In the genomic region with DNA sequence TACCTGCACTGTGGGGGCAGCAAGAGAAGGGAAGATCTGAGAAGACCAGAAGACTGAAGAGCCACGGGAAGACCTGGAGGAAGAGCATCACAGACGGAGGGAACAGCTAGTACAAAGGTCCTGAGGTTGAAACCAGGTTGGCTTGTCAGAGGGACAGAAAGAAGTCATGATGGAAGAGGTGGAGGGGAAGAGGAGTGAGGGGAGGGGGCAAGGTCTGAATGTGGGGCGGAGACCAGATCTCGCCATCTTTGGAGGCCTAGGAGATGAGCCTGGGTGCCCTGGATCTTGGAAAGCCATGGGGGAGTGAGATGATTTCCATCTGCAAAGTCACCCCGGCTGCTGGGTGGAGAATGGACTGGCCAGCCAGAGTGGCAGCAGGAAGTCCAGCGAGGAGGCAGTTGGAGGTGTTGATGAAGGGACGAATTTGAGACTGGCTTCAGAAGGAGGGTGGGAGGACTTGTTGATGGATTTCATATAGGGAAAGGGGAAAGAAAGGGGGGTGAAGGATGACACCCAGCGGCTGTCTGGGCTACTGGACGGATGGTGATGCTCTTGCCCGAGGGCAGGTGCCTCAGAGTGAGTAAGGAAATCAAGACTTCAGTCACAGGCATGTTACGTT, we compare ENCODE assay signal across 9 cellular contexts. TPM values are rescaled to one million over a fixed set of nuclear protein-coding genes. Genes with fewer than 3 reads are reported as not detected.
DNase-seq lines count a peak whose midpoint lies in the region; ATAC-seq, FAIRE-seq and TF ChIP-seq lines count a peak whose summit lies in the region.
"Had no signal": no experiment of that assay in that cellular context is flagged by ENCODE, and none has a peak within 500 bp of the region (broad histone marks: within the 10 kb centered on the region; RNA-seq: fewer than 3 reads in every experiment).

No MANE protein-coding gene starts in this region.

- POLR2A ChIA-PET in CD8-positive, alpha-beta T cell (lab: Charles Lee) = interaction anchor here (0.9 to 7.8 kb wide), 4 partner anchors 9 to 18 kb away, joined by 3 to 108 read pairs (median 34); partner anchors contain the start of gene UBC
- POLR2A ChIA-PET in OCI-LY7 (lab: Charles Lee) (interaction anchor here (0.5 to 3.4 kb wide), 7 partner anchors 9 to 272 kb away, joined by 3 to 20 read pairs (median 5); partner anchors contain the start of gene UBC), H1 (lab: Charles Lee; ENCODE audit: partially characterized antibody) (interaction anchor here (1.1 to 3.8 kb wide), 5 partner anchors 9 to 19 kb away, joined by 3 to 34 read pairs (median 7); partner anchors contain the start of gene UBC)

- no peaks in the 10 kb centered on the region for H3K79me1 ChIP-seq in H1 (ENCODE audit: low read depth, low read length)

- peaks cover 19% of the 10 kb centered on the region for H3K4me1 Mint-ChIP-seq in CD8-positive, alpha-beta T cell (ENCODE audit: low read depth)
- peaks cover 4% of the 10 kb centered on the region for H3K4me1 Mint-ChIP-seq in progenitor cell of endocrine pancreas (ENCODE audit: low read depth)

- peak overlapping the region; percentile 52 for H3K27ac Mint-ChIP-seq in CD8-positive, alpha-beta T cell
- H3K27ac Mint-ChIP-seq in progenitor cell of endocrine pancreas = peak overlapping the region; percentile 83

- TF ChIP-seq POLR2A in H1 (IDR thresholded peaks at IDR 0.05; ENCODE audit: control extremely low read depth in 1 of 2, low read depth in 2 of 2, low read length in 2 of 2) = no peak

- no peak for TF ChIP-seq CTCF in CD8-positive, alpha-beta T cell (IDR thresholded peaks at IDR 0.05)
- TF ChIP-seq CTCF in OCI-LY7 (conservative IDR thresholded peaks at IDR 0.05; ENCODE audit: low read length) (no peak), H1 (IDR thresholded peaks at IDR 0.05; ENCODE audit: control extremely low read depth in 1 of 3, insufficient read depth in 1 of 3, low read depth in 1 of 3, low read length in 3 of 3) (no peak), progenitor cell of endocrine pancreas (IDR thresholded peaks at IDR 0.05; ENCODE audit: unreplicated experiment) (no peak)

- no peaks in the 10 kb centered on the region for H3K27me3 ChIP-seq in CD8-positive, alpha-beta T cell (ENCODE audit: insufficient read depth, low read length)
- no peaks in the 10 kb centered on the region for H3K27me3 ChIP-seq in H1 (replicated peaks in 1 of 4; ENCODE audit: control insufficient read depth in 3 of 4, extremely low read depth in 1 of 4, insufficient read depth in 3 of 4, low read length in 3 of 4)

- H3K56ac ChIP-seq in H1 (replicated peaks; ENCODE audit: insufficient read length, low read depth, low read length) = no peak overlapping the region

- H2BK20ac ChIP-seq in H1 (ENCODE audit: low read length) = no peak overlapping the region

- H2AFZ ChIP-seq in OCI-LY7 (ENCODE audit: low read length) = no peak overlapping the region
- H2AFZ ChIP-seq in H1 (ENCODE audit: low read length) = no peak overlapping the region

- no peak overlapping the region for H2BK120ac ChIP-seq in H1 (replicated peaks; ENCODE audit: low read depth, low read length)

- H3K36me3 ChIP-seq in CD8-positive, alpha-beta T cell (ENCODE audit: insufficient read depth, low read length) = no peaks in the 10 kb centered on the region
- H3K36me3 ChIP-seq in OCI-LY7 (ENCODE audit: insufficient read depth, low read length) = no peaks in the 10 kb centered on the region
- no peaks in the 10 kb centered on the region for H3K36me3 ChIP-seq in H1 (ENCODE audit: control insufficient read depth in 2 of 4, insufficient read depth in 4 of 4, low read length in 3 of 4)

- peak overlapping the region; percentile 95; the same call in 1 of the 2 replicates for H3K4me2 ChIP-seq in OCI-LY7 (ENCODE audit: low read length)
- no peak overlapping the region; a peak in 1 of 4 replicates for H3K4me2 ChIP-seq in H1 (ENCODE audit: insufficient read depth in 1 of 2, low read depth in 2 of 2, low read length in 2 of 2)

- H3K36me3 Mint-ChIP-seq in CD8-positive, alpha-beta T cell = peaks cover 5% of the 10 kb centered on the region
- H3K36me3 Mint-ChIP-seq in progenitor cell of endocrine pancreas (ENCODE audit: insufficient read depth) = no peaks in the 10 kb centered on the region

- intact Hi-C loops in CD8-positive, alpha-beta T cell (cut with DNase I, micrococcal nuclease) = loop anchor here in 1 of 2 experiments (10.0 kb wide), 1 partner anchor 464 kb away; no protein-coding TSS in a partner anchor
- intact Hi-C loops in OCI-LY7 (cut with micrococcal nuclease; ENCODE audit: unreplicated experiment) = loop anchor here (5.0 kb wide), 1 partner anchor 258 kb away; the partner anchor contains the start of gene TMEM132B

- peaks cover 18% of the 10 kb centered on the region for H3K4me1 ChIP-seq in CD8-positive, alpha-beta T cell (ENCODE audit: insufficient read depth, low read length)
- H3K4me1 ChIP-seq in OCI-LY7 (ENCODE audit: insufficient read depth, low read length, poor library complexity, severe bottlenecking) = peaks cover 16% of the 10 kb centered on the region
- H3K4me1 ChIP-seq in H1 (replicated peaks in 1 of 4; ENCODE audit: control insufficient read depth in 3 of 4, insufficient read depth in 4 of 4, low read length in 3 of 4) = peaks cover 0 to 7% (median under 1%) of the 10 kb centered on the region in 4 experiments; a peak in 4 of 7 replicates

- H3K18ac ChIP-seq in H1 (ENCODE audit: extremely low read depth, low read length) = no peak overlapping the region

- H2BK5ac ChIP-seq in H1 (ENCODE audit: low read depth, low read length) = no peak overlapping the region

- no TSS peak for BruUV-seq in OCI-LY7 (replicated peaks; lab: Mats Ljungman, UMichigan)

- no peak overlapping the region for H3K9ac ChIP-seq in H1 (replicated peaks in 1 of 4; ENCODE audit: extremely low read depth in 1 of 4, low read depth in 3 of 4, low read length in 3 of 4)

- TF ChIP-seq EP300 in H1 (IDR thresholded peaks at IDR 0.05; ENCODE audit: borderline replicate concordance in 1 of 2, low read depth in 2 of 2, low read length in 2 of 2) = no peak

- H4K20me1 ChIP-seq in OCI-LY7 (ENCODE audit: insufficient read depth, low read length) = no peaks in the 10 kb centered on the region
- H4K20me1 ChIP-seq in H1 (replicated peaks in 1 of 2; ENCODE audit: control insufficient read depth in 1 of 2, insufficient read depth in 2 of 2, low read length in 2 of 2) = no peaks in the 10 kb centered on the region

- no peak overlapping the region for H4K8ac ChIP-seq in H1 (ENCODE audit: extremely low read depth, insufficient read depth, low read length)

- H3K23ac ChIP-seq in H1 (ENCODE audit: insufficient read length) = no peak overlapping the region

- H3K14ac ChIP-seq in H1 (ENCODE audit: insufficient read length) = no peak overlapping the region

- no peaks in the 10 kb centered on the region for H3K79me2 ChIP-seq in OCI-LY7 (ENCODE audit: insufficient read depth, low read depth, low read length)
- H3K79me2 ChIP-seq in H1 (ENCODE audit: control insufficient read depth in 1 of 2, insufficient read depth in 2 of 2, low read length in 2 of 2) = no peaks in the 10 kb centered on the region

- no peak for DNase-seq in CD8-positive, alpha-beta T cell
- DNase-seq in OCI-LY7 (ENCODE audit: low spot score) = no peak
- no peak for DNase-seq in H1 (ENCODE audit: low read depth in 1 of 2, low spot score in 2 of 2)
- no peak for DNase-seq in progenitor cell of endocrine pancreas (ENCODE audit: low spot score, unreplicated experiment)
- DNase-seq in AML-193 (lab: John Stamatoyannopoulos, UW) = no peak
- DNase-seq in NK-92 treated with Interleukin-12 subunit alpha and Interleukin-12 subunit beta, amount 100 ng/mL, for 24 hours (lab: John Stamatoyannopoulos, UW) = no peak
- DNase-seq in activated CD8-positive, alpha-beta memory T cell treated with anti-CD3 and anti-CD28 coated beads, Interleukin-2, amount 50 U/mL, for 48 hours = no peak
- DNase-seq: NCI-H526 treated with DMSO at 0.1 percent for 48 hours had no signal

- peak overlapping the region; percentile 56 for H3K4me3 Mint-ChIP-seq in CD8-positive, alpha-beta T cell
- H3K4me3 Mint-ChIP-seq in progenitor cell of endocrine pancreas (ENCODE audit: low read depth) = no peak overlapping the region

- no peak overlapping the region for H3K4ac ChIP-seq in H1 (replicated peaks; ENCODE audit: insufficient read length, low read depth, low read length)

- H2BK12ac ChIP-seq in H1 (ENCODE audit: low read depth, low read length) = no peak overlapping the region; the same call in 1 of the 2 replicates

- no peak for FAIRE-seq in H1 (lab: Jason Lieb, UNC)

- 88% methylated on average over 11 of the region's 11 CpGs; no CpG with 5 or more reads in 1 of the 2 experiments for WGBS in H1 (ENCODE audit: extremely low coverage in 1 of 2, insufficient coverage in 1 of 2, insufficient read length in 1 of 2, insufficient replicate concordance in 2 of 2, low coverage in 1 of 2, low lambda C conversion rate in 2 of 2, missing lambda C conversion rate in 1 of 2), 2 experiments

- H4K91ac ChIP-seq in H1 (replicated peaks; ENCODE audit: insufficient read length, low read length) = no peak overlapping the region

- no peak overlapping the region for H2AK5ac ChIP-seq in H1 (ENCODE audit: low read depth, low read length)

- H3K27ac ChIP-seq in CD8-positive, alpha-beta T cell (ENCODE audit: low read depth, low read length) = no peak overlapping the region
- H3K27ac ChIP-seq in OCI-LY7 (ENCODE audit: low read depth, low read length, poor library complexity, severe bottlenecking) (no peak overlapping the region), H1 (ENCODE audit: low read depth, low read length) (no peak overlapping the region)

- no peaks in the 10 kb centered on the region for H3K27me3 Mint-ChIP-seq in CD8-positive, alpha-beta T cell (ENCODE audit: low read depth)
- H3K27me3 Mint-ChIP-seq in progenitor cell of endocrine pancreas = no peaks in the 10 kb centered on the region

- no peak overlapping the region for H4K5ac ChIP-seq in H1 (ENCODE audit: insufficient read length, low read depth, low read length)

- peak overlapping the region; percentile 71 for H3K4me3 ChIP-seq in CD8-positive, alpha-beta T cell (ENCODE audit: low read depth, low read length)
- H3K4me3 ChIP-seq in OCI-LY7 (ENCODE audit: low read depth, low read length, poor library complexity, severe bottlenecking) = no peak overlapping the region
- H3K4me3 ChIP-seq in H1 (ENCODE audit: extremely low read depth in 1 of 4, insufficient read depth in 2 of 4, low read depth in 3 of 4, low read length in 4 of 4) = no peak overlapping the region

- CTCF ChIA-PET in CD8-positive, alpha-beta T cell (lab: Charles Lee) = interaction anchor here (3.1 to 17.5 kb wide), 3 partner anchors 10 to 22 kb away, joined by 18 to 323 read pairs (median 22); no protein-coding TSS in a partner anchor
- CTCF ChIA-PET in OCI-LY7 (lab: Charles Lee; ENCODE audit: unreplicated experiment) (no interaction called here), H1 (lab: Charles Lee; ENCODE audit: partially characterized antibody) (interaction anchor here (1.3 to 3.3 kb wide), 2 partner anchors 10 to 11 kb away, joined by 4 to 22 read pairs; no protein-coding TSS in a partner anchor)

- H3K9me2 ChIP-seq in OCI-LY7 (ENCODE audit: insufficient read depth, low read length) = no peaks in the 10 kb centered on the region

- H3K9me3 ChIP-seq in CD8-positive, alpha-beta T cell (ENCODE audit: low read length) = no peaks in the 10 kb centered on the region
- no peaks in the 10 kb centered on the region for H3K9me3 ChIP-seq in OCI-LY7 (ENCODE audit: low read length)
- H3K9me3 ChIP-seq in H1 (ENCODE audit: insufficient read depth in 2 of 2, low read depth in 1 of 2, low read length in 1 of 2) = no peaks in the 10 kb centered on the region

- H3K23me2 ChIP-seq in H1 (ENCODE audit: low read depth, low read length) = peaks cover 3% of the 10 kb centered on the region

- TF ChIP-seq RAD21 in H1 (IDR thresholded peaks at IDR 0.05 in 1 of 2, conservative IDR thresholded peaks at IDR 0.05 in 1 of 2; ENCODE audit: low read depth in 2 of 2, low read length in 2 of 2) = no peak

- no peak overlapping the region for H2BK15ac ChIP-seq in H1 (ENCODE audit: low read length)

- ATAC-seq in CD8-positive, alpha-beta T cell = no peak
- no peak for ATAC-seq in GM18868 (IDR thresholded peaks at IDR 0.05; ENCODE audit: unreplicated experiment)

- no peaks in the 10 kb centered on the region for H3K9me3 Mint-ChIP-seq in CD8-positive, alpha-beta T cell
- H3K9me3 Mint-ChIP-seq in progenitor cell of endocrine pancreas (ENCODE audit: low read depth) = no peaks in the 10 kb centered on the region

RNA-seq across cellular contexts. Expression of gene UBC, which starts 14.6 kb away (rescaled TPM):
- 1,000 to 10,000 TPM; 1,771 to 1,786 TPM for total RNA-seq in CD8-positive, alpha-beta T cell
- 425 and 431 TPM in 2 replicates for total RNA-seq in OCI-LY7 (2014; rRNA removed; shearing (Covaris generic))
- total RNA-seq in OCI-LY7 (2022) = 616 and 682 TPM in 2 replicates
- total RNA-seq in H1 (2021; fragmentation: NEBNext Ultra II Directional; extraction: Animal tissue kit (Norgen Biotek cat#: 25700)) = 559 and 571 TPM in 2 replicates
- 366 and 749 TPM in 2 replicates for polyA plus RNA-seq in H1 (2011; rRNA removed)
- 933 TPM for polyA plus RNA-seq in H1 (2011; cell fraction: cytosol; rRNA removed)
- 730 TPM for polyA plus RNA-seq in H1 (2011; cell fraction: nucleus; rRNA removed)
- 760 to 816 TPM (median 784 TPM) in 4 replicates for polyA plus RNA-seq in H1 (2012, experiment 1 of 2)
- 361 TPM for polyA plus RNA-seq in H1 (2012, experiment 2 of 2)
- polyA plus RNA-seq in H1 (2013, experiment 1 of 2) = 525 TPM
- polyA plus RNA-seq in H1 (2013, experiment 2 of 2) = 524 TPM
- 622 and 655 TPM in 2 replicates for polyA minus RNA-seq in H1 (2011; rRNA and poly(A)+ RNA removed)
- polyA minus RNA-seq in H1 (2011; cell fraction: cytosol; rRNA and poly(A)+ RNA removed) = 263 TPM
- polyA minus RNA-seq in H1 (2011; cell fraction: nucleus; rRNA and poly(A)+ RNA removed) = 233 TPM
- 630 and 645 TPM in 2 replicates for total RNA-seq in progenitor cell of endocrine pancreas

RNA-seq across cellular contexts. Expression of gene DHX37, which starts 59.9 kb away (rescaled TPM):
- 10 to 100 TPM; 40.8 to 41.3 TPM for total RNA-seq in CD8-positive, alpha-beta T cell
- total RNA-seq in OCI-LY7 (2014; rRNA removed; shearing (Covaris generic)) = 32.0 and 34.2 TPM in 2 replicates
- total RNA-seq in OCI-LY7 (2022) (25.2 and 34.5 TPM in 2 replicates), progenitor cell of endocrine pancreas (21.2 and 22.1 TPM in 2 replicates)
- 46.2 and 47.3 TPM in 2 replicates for total RNA-seq in H1 (2021; fragmentation: NEBNext Ultra II Directional; extraction: Animal tissue kit (Norgen Biotek cat#: 25700))
- 17.0 and 30.5 TPM in 2 replicates for polyA plus RNA-seq in H1 (2011; rRNA removed)
- polyA plus RNA-seq in H1 (2011; cell fraction: cytosol; rRNA removed) = 18.7 TPM
- 50.5 TPM for polyA plus RNA-seq in H1 (2011; cell fraction: nucleus; rRNA removed)
- 26.1 to 33.7 TPM (median 30.3 TPM) in 4 replicates for polyA plus RNA-seq in H1 (2012, experiment 1 of 2)
- polyA plus RNA-seq in H1 (2012, experiment 2 of 2) = 33.1 TPM
- polyA plus RNA-seq in H1 (2013, experiment 1 of 2) = 17.9 TPM
- 16.1 TPM for polyA plus RNA-seq in H1 (2013, experiment 2 of 2)
- 22.0 and 23.8 TPM in 2 replicates for polyA minus RNA-seq in H1 (2011; rRNA and poly(A)+ RNA removed)
- polyA minus RNA-seq in H1 (2011; cell fraction: cytosol; rRNA and poly(A)+ RNA removed) = 22.6 TPM
- 29.6 TPM for polyA minus RNA-seq in H1 (2011; cell fraction: nucleus; rRNA and poly(A)+ RNA removed)
